8 cellular contexts compared by ENCODE assay signal in the genomic region with DNA sequence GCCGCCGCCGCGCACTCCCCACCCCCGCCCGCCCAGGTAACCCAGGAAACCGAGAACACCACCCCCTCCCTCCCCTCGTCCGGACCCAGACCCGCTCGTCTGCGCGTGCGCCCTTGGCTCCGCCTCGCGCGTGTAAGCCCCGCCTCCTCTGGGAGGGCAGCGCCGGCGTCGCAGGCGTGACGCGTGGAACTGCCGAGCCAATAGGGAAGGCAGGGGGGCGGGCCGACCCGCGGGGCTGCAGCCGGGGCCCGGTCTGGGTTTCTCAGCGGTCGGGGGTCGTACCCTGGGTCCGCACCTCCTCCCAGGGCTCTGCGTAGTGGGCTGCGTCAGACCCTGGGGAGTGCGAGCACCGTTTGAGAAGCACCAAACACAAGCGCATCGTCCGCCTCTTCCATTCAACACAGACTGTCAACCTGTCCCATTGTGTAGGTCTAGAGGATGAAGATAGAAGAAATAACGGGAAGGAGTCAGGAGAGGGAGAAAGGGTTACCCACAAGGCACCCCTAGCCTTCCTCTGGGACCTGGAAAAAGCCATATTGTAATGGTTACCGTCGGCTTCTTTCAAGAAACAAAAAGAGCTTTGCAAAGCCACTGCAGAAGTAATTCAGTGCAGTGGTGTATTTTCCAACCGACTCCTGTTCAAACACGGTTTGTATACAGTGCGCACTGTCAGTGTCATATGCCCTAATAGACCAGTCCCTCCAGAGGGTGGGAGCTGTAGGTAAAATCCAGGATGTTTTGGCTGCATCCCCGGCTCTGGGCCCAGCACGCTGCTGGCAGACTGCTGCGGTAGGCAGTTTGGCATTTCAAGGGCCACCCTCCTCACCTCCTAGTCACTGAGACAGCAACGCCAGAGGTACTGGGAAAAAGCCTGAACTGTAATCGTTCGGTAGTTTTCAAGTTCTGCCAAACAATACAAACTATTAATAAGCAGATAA. TPM values are rescaled to one million over a fixed set of nuclear protein-coding genes. Genes with fewer than 3 reads are reported as not detected.
DNase-seq lines count a peak whose midpoint lies in the region; ATAC-seq, FAIRE-seq and TF ChIP-seq lines count a peak whose summit lies in the region.

No MANE protein-coding gene starts in this region.

- H2AFZ ChIP-seq in H1 (ENCODE audit: low read length), result peak overlapping the region; percentile 93

- no peak; a peak in 1 of 3 replicates for TF ChIP-seq EP300 in H1 (IDR thresholded peaks at IDR 0.05; ENCODE audit: borderline replicate concordance in 1 of 2, low read depth in 2 of 2, low read length in 2 of 2)

- H3K27ac ChIP-seq in H1 (ENCODE audit: low read depth, low read length), result peak overlapping the region; percentile 11

- TF ChIP-seq POLR2A in H1 (IDR thresholded peaks at IDR 0.05; ENCODE audit: control extremely low read depth in 1 of 2, low read depth in 2 of 2, low read length in 2 of 2), result peak in 1 of 2 experiments; percentile 71; a peak in 2 of 3 replicates

- CTCF ChIA-PET in activated CD8-positive, alpha-beta memory T cell treated with anti-CD3 and anti-CD28 coated beads, Interleukin-2, amount 10 ng/mL, durations not matched to agents 7 days and 5 days (lab: Charles Lee), result interaction anchor here (0.8 to 4.9 kb wide), 18 partner anchors 9 to 132 kb away, joined by 3 to 72 read pairs (median 6); no protein-coding TSS in a partner anchor
- CTCF ChIA-PET in H1 (lab: Charles Lee; ENCODE audit: partially characterized antibody), result interaction anchor here (0.5 to 3.4 kb wide), 8 partner anchors 14 to 372 kb away, joined by 3 to 53 read pairs (median 6); no protein-coding TSS in a partner anchor

- peak; percentile 98 for FAIRE-seq in HTR-8/SVneo (lab: Jason Lieb, UNC)
- FAIRE-seq in H1 (lab: Jason Lieb, UNC), result no peak

- H3K36me3 ChIP-seq in H1 (ENCODE audit: control insufficient read depth in 2 of 4, insufficient read depth in 4 of 4, low read length in 3 of 4), result no peaks in the 10 kb centered on the region

- H3K79me2 ChIP-seq in H1 (ENCODE audit: control insufficient read depth in 1 of 2, insufficient read depth in 2 of 2, low read length in 2 of 2), result no peaks in the 10 kb centered on the region

- H2AK5ac ChIP-seq in H1 (ENCODE audit: low read depth, low read length), result no peak overlapping the region

- no peak overlapping the region for H3K14ac ChIP-seq in H1 (ENCODE audit: insufficient read length)

- no peaks in the 10 kb centered on the region; a peak in 1 of 7 replicates for H3K4me1 ChIP-seq in H1 (replicated peaks in 1 of 4; ENCODE audit: control insufficient read depth in 3 of 4, insufficient read depth in 4 of 4, low read length in 3 of 4)

- H2BK12ac ChIP-seq in H1 (ENCODE audit: low read depth, low read length), result peak overlapping the region; percentile 71; the same call in 1 of the 2 replicates

- H3K79me1 ChIP-seq in H1 (ENCODE audit: low read depth, low read length), result no peaks in the 10 kb centered on the region

- H3K23ac ChIP-seq in H1 (ENCODE audit: insufficient read length), result no peak overlapping the region

- peak; percentile 54 for ATAC-seq in GM21367 (IDR thresholded peaks at IDR 0.05; ENCODE audit: unreplicated experiment)
- peak; percentile 76 for ATAC-seq in activated CD8-positive, alpha-beta memory T cell treated with anti-CD3 and anti-CD28 coated beads, Interleukin-2, amount 10 ng/mL, durations not matched to agents 7 days and 5 days

- H4K91ac ChIP-seq in H1 (replicated peaks; ENCODE audit: insufficient read length, low read length), result no peak overlapping the region

- no peak overlapping the region for H2BK120ac ChIP-seq in H1 (replicated peaks; ENCODE audit: low read depth, low read length)

- peak overlapping the region; percentile 68 for H3K18ac ChIP-seq in H1 (ENCODE audit: extremely low read depth, low read length)

- H3K27ac Mint-ChIP-seq in activated CD8-positive, alpha-beta memory T cell treated with anti-CD3 and anti-CD28 coated beads, Interleukin-2, amount 10 ng/mL, durations not matched to agents 7 days and 5 days, result peak overlapping the region; percentile 98

- H4K20me1 ChIP-seq in H1 (replicated peaks in 1 of 2; ENCODE audit: control insufficient read depth in 1 of 2, insufficient read depth in 2 of 2, low read length in 2 of 2), result peaks cover 1 to 2% of the 10 kb centered on the region in 2 experiments

- H3K27me3 Mint-ChIP-seq in activated CD8-positive, alpha-beta memory T cell treated with anti-CD3 and anti-CD28 coated beads, Interleukin-2, amount 10 ng/mL, durations not matched to agents 7 days and 5 days, result no peaks in the 10 kb centered on the region

- peak overlapping the region; percentile 72 to 96 (median 80) for H3K4me3 ChIP-seq in H1 (ENCODE audit: extremely low read depth in 1 of 4, insufficient read depth in 2 of 4, low read depth in 3 of 4, low read length in 4 of 4)

- H3K4me3 Mint-ChIP-seq in activated CD8-positive, alpha-beta memory T cell treated with anti-CD3 and anti-CD28 coated beads, Interleukin-2, amount 10 ng/mL, durations not matched to agents 7 days and 5 days, result peak overlapping the region; percentile 89

- peak overlapping the region in 3 of 4 experiments; percentile 55 to 87 (median 63); a peak in 6 of 7 replicates for H3K9ac ChIP-seq in H1 (replicated peaks in 1 of 4; ENCODE audit: extremely low read depth in 1 of 4, low read depth in 3 of 4, low read length in 3 of 4)

- no peak overlapping the region for H3K4ac ChIP-seq in H1 (replicated peaks; ENCODE audit: insufficient read length, low read depth, low read length)

- H3K9me3 Mint-ChIP-seq in activated CD8-positive, alpha-beta memory T cell treated with anti-CD3 and anti-CD28 coated beads, Interleukin-2, amount 10 ng/mL, durations not matched to agents 7 days and 5 days (ENCODE audit: low read depth), result no peaks in the 10 kb centered on the region

- DNase-seq in COR-L47 (lab: John Stamatoyannopoulos, UW) (peak; percentile 95), HTR-8/SVneo (ENCODE audit: insufficient read length, low spot score) (peak; percentile 94), NOMO-1 treated with DMSO at 0.1 percent for 48 hours (lab: John Stamatoyannopoulos, UW; ENCODE audit: unreplicated experiment) (peak; percentile 88), H1 (ENCODE audit: low read depth in 1 of 2, low spot score in 2 of 2) (peak; percentile 88 to 99), mesenteric fat pad (ENCODE audit: low spot score) (peak; percentile 99)
- DNase-seq in activated CD8-positive, alpha-beta memory T cell treated with anti-CD3 and anti-CD28 coated beads, Interleukin-2, amount 10 ng/mL, durations not matched to agents 7 days and 5 days, result peak; percentile 98
- DNase-seq in stimulated activated CD8-positive, alpha-beta memory T cell treated with anti-CD3 and anti-CD28 coated beads, Interleukin-15, amount 100 ng/mL, for 1 hour (ENCODE audit: low read depth), result peak; percentile 95

- peak overlapping the region; percentile 76 for H4K5ac ChIP-seq in H1 (ENCODE audit: insufficient read length, low read depth, low read length)

- no peak for TF ChIP-seq CTCF in H1 (IDR thresholded peaks at IDR 0.05; ENCODE audit: control extremely low read depth in 1 of 3, insufficient read depth in 1 of 3, low read depth in 1 of 3, low read length in 3 of 3)

- WGBS in H1 (ENCODE audit: extremely low coverage in 1 of 2, insufficient coverage in 1 of 2, insufficient read length in 1 of 2, insufficient replicate concordance in 2 of 2, low coverage in 1 of 2, low lambda C conversion rate in 2 of 2, missing lambda C conversion rate in 1 of 2), 2 experiments, result 6% methylated on average over 47 of the region's 56 CpGs; no CpG with 5 or more reads in 1 of the 2 experiments

- no peaks in the 10 kb centered on the region for H3K9me3 ChIP-seq in H1 (ENCODE audit: insufficient read depth in 2 of 2, low read depth in 1 of 2, low read length in 1 of 2)

- H3K23me2 ChIP-seq in H1 (ENCODE audit: low read depth, low read length), result peaks cover 14% of the 10 kb centered on the region

- H3K4me1 Mint-ChIP-seq in activated CD8-positive, alpha-beta memory T cell treated with anti-CD3 and anti-CD28 coated beads, Interleukin-2, amount 10 ng/mL, durations not matched to agents 7 days and 5 days, result peaks cover 51% of the 10 kb centered on the region

- POLR2A ChIA-PET in H1 (lab: Charles Lee; ENCODE audit: partially characterized antibody), result interaction anchor here (0.6 to 1.4 kb wide), 2 partner anchors 21 to 30 kb away, joined by 3 to 4 read pairs; no protein-coding TSS in a partner anchor

- H3K36me3 Mint-ChIP-seq in activated CD8-positive, alpha-beta memory T cell treated with anti-CD3 and anti-CD28 coated beads, Interleukin-2, amount 10 ng/mL, durations not matched to agents 7 days and 5 days, result peaks cover 18% of the 10 kb centered on the region

- TF ChIP-seq RAD21 in H1 (IDR thresholded peaks at IDR 0.05 in 1 of 2, conservative IDR thresholded peaks at IDR 0.05 in 1 of 2; ENCODE audit: low read depth in 2 of 2, low read length in 2 of 2), result no peak

- H4K8ac ChIP-seq in H1 (ENCODE audit: extremely low read depth, insufficient read depth, low read length), result no peak overlapping the region

- H2BK15ac ChIP-seq in H1 (ENCODE audit: low read length), result no peak overlapping the region

- H3K56ac ChIP-seq in H1 (replicated peaks; ENCODE audit: insufficient read length, low read depth, low read length), result no peak overlapping the region

- peak overlapping the region; percentile 86 to 96 for H3K4me2 ChIP-seq in H1 (ENCODE audit: insufficient read depth in 1 of 2, low read depth in 2 of 2, low read length in 2 of 2)

- peaks cover 2 to 17% (median 11%) of the 10 kb centered on the region in 4 experiments for H3K27me3 ChIP-seq in H1 (replicated peaks in 1 of 4; ENCODE audit: control insufficient read depth in 3 of 4, extremely low read depth in 1 of 4, insufficient read depth in 3 of 4, low read length in 3 of 4)

- H2BK5ac ChIP-seq in H1 (ENCODE audit: low read depth, low read length), result no peak overlapping the region; the same call in 1 of the 2 replicates

- H2BK20ac ChIP-seq in H1 (ENCODE audit: low read length), result no peak overlapping the region

TF ChIP-seq in H1, 55 proteins besides CTCF, POLR2A, EP300 and RAD21 (continues in another document):
- TF ChIP-seq POLR2AphosphoS5 (IDR thresholded peaks at IDR 0.05; ENCODE audit: low read depth, low read length), result peak; percentile 73

RNA-seq across cellular contexts. Expression of a gene that starts 0.5 kb away (rescaled TPM):
- total RNA-seq in activated CD8-positive, alpha-beta memory T cell treated with anti-CD3 and anti-CD28 coated beads, Interleukin-2, amount 10 ng/mL, durations not matched to agents 7 days and 5 days, result 100 to 1,000 TPM in 1 of 2 experiments, 10 to 100 TPM in 1; 64.9 to 131 TPM
- 0.23 and 0.58 TPM in 2 replicates for total RNA-seq in H1 (2021; fragmentation: NEBNext Ultra II Directional; extraction: Animal tissue kit (Norgen Biotek cat#: 25700))
- polyA plus RNA-seq in H1 (2011; rRNA removed), result 0.11 and 0.29 TPM in 2 replicates
- 0.21 TPM for polyA plus RNA-seq in H1 (2011; cell fraction: cytosol; rRNA removed)
- 0.23 TPM for polyA plus RNA-seq in H1 (2011; cell fraction: nucleus; rRNA removed)
- polyA plus RNA-seq in H1 (2012, experiment 1 of 2), result 0.12 to 0.36 TPM (median 0.31 TPM) in 4 replicates
- not detected for polyA plus RNA-seq in H1 (2012, experiment 2 of 2)
- polyA plus RNA-seq in H1 (2013, experiment 1 of 2), result 0.30 TPM
- polyA plus RNA-seq in H1 (2013, experiment 2 of 2), result 0.35 TPM
- polyA minus RNA-seq in H1 (2011; rRNA and poly(A)+ RNA removed), result 0.44 and 0.98 TPM in 2 replicates
- not detected for polyA minus RNA-seq in H1 (2011; cell fraction: cytosol; rRNA and poly(A)+ RNA removed)
- 1.8 TPM for polyA minus RNA-seq in H1 (2011; cell fraction: nucleus; rRNA and poly(A)+ RNA removed)
- 38.5 TPM for total RNA-seq in mesenteric fat pad

Comparison
In these comparisons a context has a peak if more than half of its experiments do, and no peak if none do; other contexts are left out.
1. Peak in every context shown above with its lines: DNase-seq, ATAC-seq, H3K4me3 ChIP-seq and H3K27ac ChIP-seq.
2. RNA of a gene that starts 0.5 kb away (total RNA-seq): 64.9 to 131 TPM in activated CD8-positive, alpha-beta memory T cell treated with anti-CD3 and anti-CD28 coated beads, Interleukin-2, amount 10 ng/mL, durations not matched to agents 7 days and 5 days and 38.5 TPM in mesenteric fat pad (single experiment); 0.23 to 0.58 TPM in H1; every median in the first group is over 10 times any median in the second.